In the genomic region with DNA sequence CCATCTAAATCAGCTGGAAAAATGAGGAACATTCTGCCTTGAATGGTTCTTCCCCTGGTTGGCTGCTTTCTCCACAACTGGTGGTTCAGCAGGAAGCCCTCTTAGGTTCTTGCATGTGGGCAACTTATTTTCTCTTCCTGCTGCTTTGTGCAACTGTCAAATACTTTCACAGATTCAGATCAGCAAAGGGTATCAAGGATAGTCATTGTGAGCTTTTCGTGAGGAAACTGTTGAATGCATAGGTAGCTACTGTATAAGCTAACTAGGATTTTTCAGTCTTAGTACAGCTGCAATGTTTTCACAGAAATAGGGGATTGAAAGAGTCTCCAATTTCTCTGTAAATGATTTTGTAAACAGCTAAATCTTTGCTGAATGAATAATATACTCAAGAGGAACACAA, we compare ENCODE assay signal across 28 cellular contexts.
A peak's percentile ranks its signal among the peaks of the same experiment; 100 is the strongest.
DNase-seq lines count a peak whose midpoint lies in the region; ATAC-seq and TF ChIP-seq lines count a peak whose summit lies in the region.
"Had no signal": no experiment of that assay in that cellular context is flagged by ENCODE, and none has a peak within 500 bp of the region (broad histone marks: within the 10 kb centered on the region; RNA-seq: fewer than 3 reads in every experiment).

No MANE protein-coding gene starts in this region.

- H3K27me3 ChIP-seq in testis, result no peaks in the 10 kb centered on the region
- H3K27me3 ChIP-seq: Peyer's patch had no signal

- no peaks in the 10 kb centered on the region for H3K36me3 ChIP-seq in testis (ENCODE audit: low read depth, missing control alignments)
- H3K36me3 ChIP-seq: HAP-1 had no signal

- H3K4me3 ChIP-seq in testis, result no peak overlapping the region
- H3K4me3 ChIP-seq: HAP-1, Peyer's patch, SK-N-MC had no signal

- TF ChIP-seq POLR2A in testis (IDR thresholded peaks at IDR 0.05), result no peak

- intact Hi-C loops in testis (cut with DNase I; ENCODE audit: low total_unique reads), result no loop called here

- TF ChIP-seq CTCF in testis (IDR thresholded peaks at IDR 0.05), result no peak

- H3K9me3 ChIP-seq in testis, result no peaks in the 10 kb centered on the region
- H3K9me3 ChIP-seq: HAP-1, Peyer's patch had no signal

- DNase-seq in GDM1 (lab: John Stamatoyannopoulos, UW), result peak; percentile 4
- DNase-seq in Kasumi-1 (lab: John Stamatoyannopoulos, UW), result peak; percentile 37 to 43
- peak; percentile 8 for DNase-seq in UCSD-AML1 (lab: John Stamatoyannopoulos, UW; ENCODE audit: unreplicated experiment)
- DNase-seq in testis, result no peak
- no peak for DNase-seq in SHP77 (lab: John Stamatoyannopoulos, UW)
- DNase-seq in kidney glomerular epithelial cell (lab: John Stamatoyannopoulos, UW), result no peak
- DNase-seq: CD8-positive, alpha-beta memory T cell; DMS 273 treated with DMSO at 0.1 percent for 48 hours; DMS79; EL; GF-D8; GOT3; IMR-90; NCI-H1092 treated with DMSO at 0.1 percent for 48 hours; NCI-H146; NCI-H1930; NCI-H446 treated with DMSO at 0.1 percent for 48 hours; NCI-H526; OCI-M1; Peyer's patch; SIG-M5; SW 1271 had no signal

- peak; percentile 35 for ATAC-seq in HG03064 (IDR thresholded peaks at IDR 0.05; ENCODE audit: low read depth, unreplicated experiment)
- no peak for ATAC-seq in GM21526 (IDR thresholded peaks at IDR 0.05; ENCODE audit: low FRiP score, unreplicated experiment)

- H3K4me1 ChIP-seq in testis, result no peaks in the 10 kb centered on the region
- H3K4me1 ChIP-seq: Peyer's patch had no signal

- 88 to 90% methylated on average over 1 of the region's 1 CpG for WGBS in testis, 2 donors

- no peak overlapping the region for H3K27ac ChIP-seq in testis
- H3K27ac ChIP-seq: 22Rv1, C4-2B, Peyer's patch, SK-N-MC had no signal

Comparison
In these comparisons a context has a peak if more than half of its experiments do, and no peak if none do; other contexts are left out.
1. DNase-seq: peak in GDM1 (single experiment), Kasumi-1 (2 of 2) and UCSD-AML1 (single experiment); none in testis (single experiment), SHP77 (0 of 2) and kidney glomerular epithelial cell (single experiment).